ENCODE assay signal across 13 cellular contexts in the genomic region with DNA sequence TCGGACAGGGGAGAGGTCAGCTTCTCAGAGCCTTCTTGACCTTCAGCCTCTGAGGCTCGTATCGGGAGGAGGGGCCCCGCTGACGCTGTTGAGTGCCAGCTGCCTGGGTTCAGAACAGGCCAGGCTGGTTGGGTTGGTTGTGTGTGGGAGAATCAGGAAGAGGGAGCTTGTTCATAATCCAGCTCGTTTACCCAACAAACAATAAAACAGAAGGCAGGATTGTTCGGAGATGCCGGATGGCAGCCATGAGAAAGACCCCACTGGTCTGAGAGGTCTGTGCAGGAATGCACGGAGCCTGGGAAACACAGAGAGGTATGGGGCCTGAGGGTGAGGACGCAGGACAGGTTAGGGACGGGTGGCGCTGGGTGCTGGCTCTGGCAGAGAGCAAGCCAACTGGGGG. TPM values are rescaled to one million over a fixed set of nuclear protein-coding genes. Genes with fewer than 3 reads are reported as not detected.
DNase-seq lines count a peak whose midpoint lies in the region; ATAC-seq, FAIRE-seq and TF ChIP-seq lines count a peak whose summit lies in the region.
"Had no signal": no experiment of that assay in that cellular context is flagged by ENCODE, and none has a peak within 500 bp of the region (broad histone marks: within the 10 kb centered on the region; RNA-seq: fewer than 3 reads in every experiment).

No MANE protein-coding gene starts in this region.

- no peak for TF ChIP-seq CTCF in colonic mucosa (IDR thresholded peaks at IDR 0.05)
- TF ChIP-seq CTCF in transverse colon (IDR thresholded peaks at IDR 0.05), result no peak

- H3K36me3 ChIP-seq in colonic mucosa, result no peaks in the 10 kb centered on the region
- no peaks in the 10 kb centered on the region for H3K36me3 ChIP-seq in transverse colon
- H3K36me3 ChIP-seq: SJCRH30 had no signal

- peaks cover 5% of the 10 kb centered on the region for H3K4me1 ChIP-seq in colonic mucosa
- H3K4me1 ChIP-seq in transverse colon, result peaks cover 3 to 34% (median 21%) of the 10 kb centered on the region in 4 donors
- H3K4me1 ChIP-seq: SJCRH30 had no signal

- H3K9me3 ChIP-seq in colonic mucosa (no peaks in the 10 kb centered on the region), transverse colon (peaks cover 1 to 2% of the 10 kb centered on the region in 2 donors)
- H3K9me3 ChIP-seq: SJCRH30 had no signal

- intact Hi-C loops in colonic mucosa (cut with DNase I), result no loop called here
- intact Hi-C loops in transverse colon (cut with DNase I; ENCODE audit: low total_unique reads), result no loop called here

- in situ Hi-C loops in transverse colon (cut with MboI; ENCODE audit: low pct_ligation_motif_present in 1 of 4, low pct_unique_long_range_greater_than_20kb in 1 of 4, low sequenced_read_pairs in 3 of 4), result no loop called here

- TF ChIP-seq POLR2A in transverse colon (IDR thresholded peaks at IDR 0.05), result peak; percentile 64
- no peak for TF ChIP-seq POLR2A in H54 (IDR thresholded peaks at IDR 0.05; ENCODE audit: low read depth, low read length)

- WGBS in transverse colon (ENCODE audit: low coverage in 1 of 2), 2 donors, result 48% methylated on average over 12 of the region's 12 CpGs; no CpG with 5 or more reads in 1 of the 2 donors

- no peaks in the 10 kb centered on the region for H3K27me3 ChIP-seq in colonic mucosa
- H3K27me3 ChIP-seq in transverse colon, result no peaks in the 10 kb centered on the region
- H3K27me3 ChIP-seq: SJCRH30 had no signal

- no peak for FAIRE-seq in H54 (lab: Jason Lieb, UNC)
- FAIRE-seq: A204.1 had no signal

- H3K4me3 ChIP-seq in colonic mucosa (peak overlapping the region; percentile 25), transverse colon (peak overlapping the region in 3 of 4 donors; percentile 19 to 36 (median 27))
- H3K4me3 ChIP-seq: SJCRH30 had no signal

- DNase-seq in NCI-H2196 (lab: John Stamatoyannopoulos, UW; ENCODE audit: unreplicated experiment), result peak; percentile 11
- no peak for DNase-seq in NCI-H2196 treated with DMSO at 0.1 percent for 48 hours (lab: John Stamatoyannopoulos, UW; ENCODE audit: unreplicated experiment)
- DNase-seq in colonic mucosa, result peak; percentile 96
- peak; percentile 83 for DNase-seq in mesenteric fat pad (ENCODE audit: low spot score)
- peak; percentile 92 for DNase-seq in transverse colon
- no peak for DNase-seq in H54 (ENCODE audit: insufficient read length, low spot score)
- DNase-seq in NCI-H187 treated with DMSO at 0.1 percent for 48 hours (lab: John Stamatoyannopoulos, UW), result no peak
- DNase-seq: naive B cell, NCI-H1105 treated with DMSO at 0.1 percent for 48 hours had no signal

- no peak for ATAC-seq in HG02973 (IDR thresholded peaks at IDR 0.05; ENCODE audit: unreplicated experiment)
- ATAC-seq: activated naive CD4-positive, alpha-beta T cell treated with anti-CD3 and anti-CD28 coated beads, Interleukin-2, amount 50 U/mL, for 72 hours had no signal

- H3K27ac ChIP-seq in colonic mucosa, result peak overlapping the region; percentile 80
- peak overlapping the region; percentile 82 to 85 (median 83) for H3K27ac ChIP-seq in transverse colon
- H3K27ac ChIP-seq: SJCRH30 had no signal

- peak; percentile 46 for TF ChIP-seq EP300 in transverse colon (IDR thresholded peaks at IDR 0.05; ENCODE audit: low read depth)

- peak overlapping the region; percentile 61 to 87 for H3K9ac ChIP-seq in colonic mucosa (ENCODE audit: low read depth in 2 of 2, low read length in 2 of 2)

RNA-seq across cellular contexts. Expression of a gene that starts 31.6 kb away (rescaled TPM):
- 10 to 100 TPM; 26.0 to 38.1 TPM for total RNA-seq in colonic mucosa
- 2.0 TPM for total RNA-seq in mesenteric fat pad
- 10 to 100 TPM; 26.2 to 95.5 (median 45.1) TPM for total RNA-seq in transverse colon
- total RNA-seq: activated naive CD4-positive, alpha-beta T cell treated with anti-CD3 and anti-CD28 coated beads, Interleukin-2, amount 50 U/mL, for 72 hours had no signal

Comparison
In these comparisons a context has a peak if more than half of its experiments do, and no peak if none do; other contexts are left out.
1. DNase-seq: peak in NCI-H2196 (single experiment), colonic mucosa (single experiment), mesenteric fat pad (single experiment) and transverse colon (single experiment); none in NCI-H2196 treated with DMSO at 0.1 percent for 48 hours (single experiment), H54 (single experiment) and NCI-H187 treated with DMSO at 0.1 percent for 48 hours (single experiment).